1 cellular context compared by ENCODE assay signal in the genomic region with DNA sequence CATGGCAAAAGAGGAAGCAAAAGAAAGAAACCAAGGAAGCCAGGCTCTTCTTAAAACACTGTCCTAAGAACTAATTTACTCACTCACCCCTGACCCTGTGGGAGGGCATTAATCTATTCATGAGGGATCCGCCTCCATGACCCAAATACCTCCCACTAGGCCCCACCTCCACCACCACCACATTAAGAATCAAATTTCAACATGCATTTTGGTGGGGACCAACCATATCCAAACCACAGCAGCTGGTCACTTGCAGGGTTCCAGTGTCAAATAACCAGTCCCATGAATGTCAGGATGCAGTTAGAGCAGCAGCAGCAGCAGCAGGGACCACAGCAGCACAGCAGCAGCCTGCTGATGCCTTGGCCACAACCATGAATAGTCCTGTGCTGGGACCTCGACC.
TF ChIP-seq lines count a peak whose summit lies in the region.

No MANE protein-coding gene starts in this region.

TF ChIP-seq in H1, 55 proteins besides CTCF, POLR2A, EP300 and RAD21:
- TF ChIP-seq, protein P1, sequence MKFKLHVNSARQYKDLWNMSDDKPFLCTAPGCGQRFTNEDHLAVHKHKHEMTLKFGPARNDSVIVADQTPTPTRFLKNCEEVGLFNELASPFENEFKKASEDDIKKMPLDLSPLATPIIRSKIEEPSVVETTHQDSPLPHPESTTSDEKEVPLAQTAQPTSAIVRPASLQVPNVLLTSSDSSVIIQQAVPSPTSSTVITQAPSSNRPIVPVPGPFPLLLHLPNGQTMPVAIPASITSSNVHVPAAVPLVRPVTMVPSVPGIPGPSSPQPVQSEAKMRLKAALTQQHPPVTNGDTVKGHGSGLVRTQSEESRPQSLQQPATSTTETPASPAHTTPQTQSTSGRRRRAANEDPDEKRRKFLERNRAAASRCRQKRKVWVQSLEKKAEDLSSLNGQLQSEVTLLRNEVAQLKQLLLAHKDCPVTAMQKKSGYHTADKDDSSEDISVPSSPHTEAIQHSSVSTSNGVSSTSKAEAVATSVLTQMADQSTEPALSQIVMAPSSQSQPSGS (IDR thresholded peaks at IDR 0.05; ENCODE audit: low read length), result no peak
- TF ChIP-seq TCF12 (IDR thresholded peaks at IDR 0.05; ENCODE audit: low read depth, low read length) (no peak), YY1 (IDR thresholded peaks at IDR 0.05; ENCODE audit: low read depth, low read length) (no peak), EGR1 (IDR thresholded peaks at IDR 0.05; ENCODE audit: borderline replicate concordance, low read depth, low read length) (no peak), GTF2F1 (IDR thresholded peaks at IDR 0.05; ENCODE audit: borderline replicate concordance, low read depth, low read length) (no peak), NANOG (IDR thresholded peaks at IDR 0.05; ENCODE audit: insufficient read depth, low read depth, low read length, poor library complexity, severe bottlenecking) (no peak), MAFK (IDR thresholded peaks at IDR 0.05; ENCODE audit: low read depth, low read length) (no peak), NRF1 (IDR thresholded peaks at IDR 0.05; ENCODE audit: low read depth, low read length) (no peak), GABPA (IDR thresholded peaks at IDR 0.05; ENCODE audit: borderline replicate concordance, insufficient read depth, low read length) (no peak), CHD2 (IDR thresholded peaks at IDR 0.05; ENCODE audit: low read length) (no peak)
- TF ChIP-seq, protein P2, sequence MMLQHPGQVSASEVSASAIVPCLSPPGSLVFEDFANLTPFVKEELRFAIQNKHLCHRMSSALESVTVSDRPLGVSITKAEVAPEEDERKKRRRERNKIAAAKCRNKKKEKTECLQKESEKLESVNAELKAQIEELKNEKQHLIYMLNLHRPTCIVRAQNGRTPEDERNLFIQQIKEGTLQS (IDR thresholded peaks at IDR 0.05; ENCODE audit: insufficient read depth, low read depth, low read length), result no peak
